15 cellular contexts compared by ENCODE assay signal in the genomic region with DNA sequence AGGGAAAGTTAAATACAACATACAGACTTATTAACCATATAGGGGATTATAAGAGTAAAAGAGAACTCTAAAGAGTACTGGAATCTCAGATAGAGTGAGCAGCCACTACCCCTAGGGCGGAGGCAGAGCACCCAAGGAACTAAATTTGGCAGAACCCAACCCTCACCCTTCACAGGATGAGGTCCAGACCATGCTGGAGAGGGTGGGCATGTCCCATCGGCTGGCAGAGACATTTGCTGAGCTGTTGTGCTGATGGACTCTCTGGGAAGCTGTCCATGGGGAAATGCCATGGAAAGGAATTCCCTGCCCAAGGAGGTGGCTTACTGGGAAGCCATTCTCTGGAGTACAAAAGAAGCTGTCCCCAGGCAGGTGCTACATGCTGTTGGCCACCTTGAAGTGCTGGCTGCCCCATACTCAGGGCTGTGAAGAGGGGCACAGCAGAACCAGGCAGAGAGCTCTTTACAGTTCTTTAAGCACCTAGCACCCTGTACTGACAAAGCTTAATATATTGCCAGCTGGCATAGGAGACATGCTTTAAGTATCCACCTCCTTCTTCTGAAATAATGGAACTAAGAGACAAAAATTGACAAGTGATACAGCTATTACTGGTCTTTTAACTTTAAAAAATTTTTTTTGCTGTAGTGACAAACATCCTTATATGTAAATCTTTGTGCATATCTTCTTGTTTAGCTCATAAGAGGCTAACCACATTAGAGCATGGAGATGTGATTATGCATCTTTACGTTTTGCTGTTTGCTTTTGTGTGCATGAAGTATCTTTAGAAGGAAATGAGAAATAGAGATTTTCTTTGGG. TPM values are rescaled to one million over a fixed set of nuclear protein-coding genes. Genes with fewer than 3 reads are reported as not detected.
DNase-seq lines count a peak whose midpoint lies in the region; ATAC-seq and TF ChIP-seq lines count a peak whose summit lies in the region.
"Had no signal": no experiment of that assay in that cellular context is flagged by ENCODE, and none has a peak within 500 bp of the region (broad histone marks: within the 10 kb centered on the region; RNA-seq: fewer than 3 reads in every experiment).

No MANE protein-coding gene starts in this region.

- H3K27ac Mint-ChIP-seq in chondrocyte (ENCODE audit: unreplicated experiment), result peak overlapping the region; percentile 50
- no peak overlapping the region for H3K27ac Mint-ChIP-seq in activated CD8-positive, alpha-beta T cell treated with anti-CD3 and anti-CD28 coated beads for 36 hours
- H3K27ac Mint-ChIP-seq: activated CD4-positive, alpha-beta memory T cell treated with anti-CD3 and anti-CD28 coated beads, Interleukin-2, amount 10 ng/mL, durations not matched to agents 7 days and 5 days; activated T-helper 2 cell treated with anti-CD3 and anti-CD28 coated beads, Interferon-gamma antibody, Interleukin-2, Interleukin-4, amounts not matched to agents 10 μg/mL and 5 μg/mL and 100 μg/mL, durations not matched to agents 14 hours and 24 hours and 36 hours; B cell; brain had no signal

- no peaks in the 10 kb centered on the region for H3K9me3 Mint-ChIP-seq in chondrocyte (ENCODE audit: low read depth)
- no peaks in the 10 kb centered on the region for H3K9me3 Mint-ChIP-seq in activated CD8-positive, alpha-beta T cell treated with anti-CD3 and anti-CD28 coated beads for 36 hours
- H3K9me3 Mint-ChIP-seq: activated T-helper 2 cell treated with anti-CD3 and anti-CD28 coated beads, Interferon-gamma antibody, Interleukin-2, Interleukin-4, amounts not matched to agents 10 μg/mL and 5 μg/mL and 100 μg/mL, durations not matched to agents 14 hours and 24 hours and 36 hours; brain had no signal

- DNase-seq in Caki2 (ENCODE audit: low read depth) (peak; percentile 32), M059J (ENCODE audit: low read depth) (peak; percentile 30), chondrocyte (ENCODE audit: low spot score) (no peak), myocyte (ENCODE audit: low read depth) (peak; percentile 61), NCI-H82 (lab: John Stamatoyannopoulos, UW) (no peak)
- DNase-seq in activated CD8-positive, alpha-beta T cell treated with anti-CD3 and anti-CD28 coated beads for 36 hours, result no peak
- DNase-seq in activated CD4-positive, CD25-positive, alpha-beta regulatory T cell treated with anti-CD3 and anti-CD28 coated beads, Interleukin-2, amount 50 U/mL, for 72 hours, result no peak
- DNase-seq: activated CD4-positive, alpha-beta memory T cell treated with anti-CD3 and anti-CD28 coated beads, Interleukin-2, amount 10 ng/mL, durations not matched to agents 7 days and 5 days; DND-41; effector CD8-positive, alpha-beta T cell; NCI-H2171 had no signal

- no peak for ATAC-seq in activated CD8-positive, alpha-beta T cell treated with anti-CD3 and anti-CD28 coated beads for 36 hours
- no peak for ATAC-seq in HG03442 (IDR thresholded peaks at IDR 0.05; ENCODE audit: unreplicated experiment)

- H3K27me3 Mint-ChIP-seq in chondrocyte (ENCODE audit: low read depth), result no peaks in the 10 kb centered on the region
- H3K27me3 Mint-ChIP-seq in activated CD8-positive, alpha-beta T cell treated with anti-CD3 and anti-CD28 coated beads for 36 hours, result no peaks in the 10 kb centered on the region
- H3K27me3 Mint-ChIP-seq: activated CD4-positive, alpha-beta memory T cell treated with anti-CD3 and anti-CD28 coated beads, Interleukin-2, amount 10 ng/mL, durations not matched to agents 7 days and 5 days; B cell; brain had no signal

- H3K4me3 Mint-ChIP-seq in chondrocyte (ENCODE audit: unreplicated experiment), result no peak overlapping the region
- no peak overlapping the region for H3K4me3 Mint-ChIP-seq in activated CD8-positive, alpha-beta T cell treated with anti-CD3 and anti-CD28 coated beads for 36 hours
- H3K4me3 Mint-ChIP-seq: activated CD4-positive, alpha-beta memory T cell treated with anti-CD3 and anti-CD28 coated beads, Interleukin-2, amount 10 ng/mL, durations not matched to agents 7 days and 5 days; B cell; brain had no signal

- CTCF ChIA-PET in activated CD8-positive, alpha-beta T cell treated with anti-CD3 and anti-CD28 coated beads for 36 hours (lab: Charles Lee), result interaction anchor here (0.8 to 1.2 kb wide), 2 partner anchors 32 to 201 kb away, joined by 3 read pairs; no protein-coding TSS in a partner anchor

- intact Hi-C loops in activated CD8-positive, alpha-beta T cell treated with anti-CD3 and anti-CD28 coated beads for 36 hours (cut with micrococcal nuclease), result no loop called here

- no peak for TF ChIP-seq CTCF in chondrocyte (IDR thresholded peaks at IDR 0.05)
- TF ChIP-seq CTCF in activated CD8-positive, alpha-beta T cell treated with anti-CD3 and anti-CD28 coated beads for 36 hours (IDR thresholded peaks at IDR 0.05), result no peak

- in situ Hi-C loops in Caki2 (cut with HindIII; ENCODE audit: low pct_unique_long_range_greater_than_20kb, low sequenced_read_pairs), result no loop called here

- H3K36me3 Mint-ChIP-seq in chondrocyte (ENCODE audit: low read depth), result peaks cover 8% of the 10 kb centered on the region
- H3K36me3 Mint-ChIP-seq in activated CD8-positive, alpha-beta T cell treated with anti-CD3 and anti-CD28 coated beads for 36 hours (ENCODE audit: low read depth), result peaks cover 22% of the 10 kb centered on the region

- H3K4me1 Mint-ChIP-seq in chondrocyte (ENCODE audit: low read depth), result peaks cover 14% of the 10 kb centered on the region
- peaks cover 24% of the 10 kb centered on the region for H3K4me1 Mint-ChIP-seq in activated CD8-positive, alpha-beta T cell treated with anti-CD3 and anti-CD28 coated beads for 36 hours (ENCODE audit: low read depth)
- H3K4me1 Mint-ChIP-seq: B cell, brain had no signal

- POLR2A ChIA-PET in activated CD8-positive, alpha-beta T cell treated with anti-CD3 and anti-CD28 coated beads for 36 hours (lab: Charles Lee), result no interaction called here

RNA-seq across cellular contexts. Expression of gene TSNAX, which starts 29.6 kb away (rescaled TPM):
- 29.8 and 33.2 TPM in 2 replicates for total RNA-seq in Caki2 (2014; rRNA removed; shearing (Covaris generic); ENCODE audit: low replicate concordance)
- 29.7 and 36.3 TPM in 2 replicates for total RNA-seq in M059J (2014; rRNA removed; shearing (Covaris generic))
- 32.3 to 40.5 TPM (median 36.8 TPM) in 3 replicates for total RNA-seq in chondrocyte
- 37.5 and 41.0 TPM in 2 replicates for total RNA-seq in myocyte
- 27.7 TPM for polyA plus RNA-seq in myocyte (2012)
- 10 to 100 TPM; 37.6 to 38.0 TPM for total RNA-seq in activated CD8-positive, alpha-beta T cell treated with anti-CD3 and anti-CD28 coated beads for 36 hours

Comparison
In these comparisons a context has a peak if more than half of its experiments do, and no peak if none do; other contexts are left out.
1. DNase-seq: peak in Caki2 (single experiment), M059J (single experiment) and myocyte (single experiment); none in chondrocyte (single experiment), activated CD8-positive, alpha-beta T cell treated with anti-CD3 and anti-CD28 coated beads for 36 hours (single experiment), activated CD4-positive, CD25-positive, alpha-beta regulatory T cell treated with anti-CD3 and anti-CD28 coated beads, Interleukin-2, amount 50 U/mL, for 72 hours (single experiment) and NCI-H82 (single experiment).